Comparison of ENCODE assay signal across 9 cellular contexts in genomic region chr7:77455334-77455733, GRCh38. TPM values are rescaled to one million over a fixed set of nuclear protein-coding genes. Genes with fewer than 3 reads are reported as not detected.
A peak's percentile ranks its signal among the peaks of the same experiment; 100 is the strongest.
DNase-seq lines count a peak whose midpoint lies in the region; ATAC-seq, FAIRE-seq and TF ChIP-seq lines count a peak whose summit lies in the region.
"Had no signal": no experiment of that assay in that cellular context is flagged by ENCODE, and none has a peak within 500 bp of the region (broad histone marks: within the 10 kb centered on the region; RNA-seq: fewer than 3 reads in every experiment).

No MANE protein-coding gene starts in this region.

- H4K5ac ChIP-seq in mesendoderm (ENCODE audit: low read length): no peak overlapping the region

- ATAC-seq in PC-3: peak; percentile 86
- peak; percentile 63 for ATAC-seq in mucosa of descending colon
- ATAC-seq in activated T-helper 17 cell treated with anti-CD3 and anti-CD28 coated beads, Interleukin-2, amount 50 U/mL, for 72 hours (replicated peaks): no peak

- CTCF ChIA-PET in PC-3 (lab: Charles Lee) (interaction anchor here (0.6 to 1.0 kb wide), 2 partner anchors 16 to 85 kb away, joined by 3 read pairs; no protein-coding TSS in a partner anchor), endothelial cell of umbilical vein (lab: Charles Lee) (interaction anchor here (0.6 to 0.9 kb wide), 3 partner anchors 27 to 30 kb away, joined by 3 read pairs; no protein-coding TSS in a partner anchor)

- H2BK5ac ChIP-seq in mesendoderm (ENCODE audit: low read length): no peak overlapping the region

- no peaks in the 10 kb centered on the region for H3K9me2 ChIP-seq in PC-3 (replicated peaks; ENCODE audit: low read length)

- no peaks in the 10 kb centered on the region for H3K36me3 Mint-ChIP-seq in activated T-helper 17 cell treated with anti-CD3 and anti-CD28 coated beads, Interleukin-2, amount 50 U/mL, for 72 hours (ENCODE audit: low read depth)

- H3K4me3 ChIP-seq in AG10803 (ENCODE audit: low read length): no peak overlapping the region
- peak overlapping the region; percentile 47 for H3K4me3 ChIP-seq in PC-3 (ENCODE audit: low read length)
- no peak overlapping the region for H3K4me3 ChIP-seq in endothelial cell of umbilical vein (replicated peaks in 1 of 3; ENCODE audit: insufficient read depth in 1 of 3, low read depth in 1 of 3, low read length in 3 of 3)
- H3K4me3 ChIP-seq in mucosa of descending colon: no peak overlapping the region
- H3K4me3 ChIP-seq in mesendoderm (ENCODE audit: low read length): no peak overlapping the region
- H3K4me3 ChIP-seq: pancreas had no signal

- H2BK15ac ChIP-seq in mesendoderm (replicated peaks; ENCODE audit: low read depth): no peak overlapping the region

- no peaks in the 10 kb centered on the region for H3K27me3 Mint-ChIP-seq in activated T-helper 17 cell treated with anti-CD3 and anti-CD28 coated beads, Interleukin-2, amount 50 U/mL, for 72 hours

- H3F3A ChIP-seq in PC-3 (ENCODE audit: low read length, unreplicated experiment): peaks cover 10% of the 10 kb centered on the region

- WGBS in mesendoderm (ENCODE audit: extremely low coverage, insufficient coverage, low lambda C conversion rate): no CpG with 5 or more reads among the region's 3 CpGs

- no TSS peak for BruUV-seq in PC-3 (replicated peaks; lab: Mats Ljungman, UMichigan)
- BruUV-seq in endothelial cell of umbilical vein (replicated peaks; lab: Mats Ljungman, UMichigan): no TSS peak

- no peaks in the 10 kb centered on the region for H3K36me3 ChIP-seq in PC-3 (ENCODE audit: low read depth, low read length)
- no peaks in the 10 kb centered on the region for H3K36me3 ChIP-seq in endothelial cell of umbilical vein (ENCODE audit: control insufficient read depth in 2 of 2, extremely low read depth in 1 of 2, insufficient read depth in 2 of 2, low read length in 2 of 2)
- H3K36me3 ChIP-seq in mucosa of descending colon (ENCODE audit: low read depth): no peaks in the 10 kb centered on the region
- no peaks in the 10 kb centered on the region for H3K36me3 ChIP-seq in mesendoderm (ENCODE audit: control insufficient read depth, insufficient read depth, low read length)
- H3K36me3 ChIP-seq: pancreas had no signal

- H4K8ac ChIP-seq in mesendoderm (ENCODE audit: low read depth, low read length): no peak overlapping the region

- POLR2A ChIA-PET in PC-3 (lab: Charles Lee; ENCODE audit: unreplicated experiment) (interaction anchor here (0.5 to 1.3 kb wide), 7 partner anchors 9 to 82 kb away, joined by 3 to 9 read pairs (median 4); partner anchors contain the start of gene PTPN12), endothelial cell of umbilical vein (lab: Charles Lee) (no interaction called here)

- H3K23ac ChIP-seq in mesendoderm (ENCODE audit: low read length): no peak overlapping the region

- peaks cover 4% of the 10 kb centered on the region for H3K4me1 Mint-ChIP-seq in activated T-helper 17 cell treated with anti-CD3 and anti-CD28 coated beads, Interleukin-2, amount 50 U/mL, for 72 hours

- dilution Hi-C loops in endothelial cell of umbilical vein (cut with MboI; ENCODE audit: extremely low pct_ligation_motif_present, low sequenced_read_pairs): no loop called here

- peak; percentile 92 for DNase-seq in AG10803 (ENCODE audit: low read depth)
- peak; percentile 92 for DNase-seq in PC-3
- DNase-seq in endothelial cell of umbilical vein (ENCODE audit: low read depth, low spot score): peak; percentile 60
- peak in 1 of 3 donors; percentile 59 for DNase-seq in mucosa of descending colon
- no peak for DNase-seq in NCI-H1436 treated with DMSO at 0.1 percent for 48 hours (lab: John Stamatoyannopoulos, UW)
- DNase-seq in stimulated activated naive CD4-positive, alpha-beta T cell (lab: John Stamatoyannopoulos, UW): no peak
- no peak for DNase-seq in mesendoderm
- DNase-seq: pancreas had no signal

- H3K27me3 ChIP-seq in PC-3 (ENCODE audit: low read length) (no peaks in the 10 kb centered on the region), endothelial cell of umbilical vein (ENCODE audit: control insufficient read depth in 2 of 2, insufficient read depth in 2 of 2, low read length in 2 of 2) (no peaks in the 10 kb centered on the region), mesendoderm (ENCODE audit: insufficient read depth, low read length, poor library complexity) (no peaks in the 10 kb centered on the region)
- H3K27me3 ChIP-seq: pancreas had no signal

- no peak overlapping the region for H3K4me3 Mint-ChIP-seq in activated T-helper 17 cell treated with anti-CD3 and anti-CD28 coated beads, Interleukin-2, amount 50 U/mL, for 72 hours

- H2AK5ac ChIP-seq in mesendoderm (ENCODE audit: low read length): no peak overlapping the region

- H3K4ac ChIP-seq in mesendoderm (ENCODE audit: low read depth, low read length): no peak overlapping the region

- intact Hi-C loops in PC-3 (cut with micrococcal nuclease) (loop anchor here (1.0 to 5.0 kb wide), 6 partner anchors 13 to 83 kb away; no protein-coding TSS in a partner anchor), endothelial cell of umbilical vein (cut with micrococcal nuclease) (loop anchor here (1.0 kb wide), 1 partner anchor 81 kb away; no protein-coding TSS in a partner anchor), mucosa of descending colon (cut with DNase I, micrococcal nuclease) (no loop called here)

- H3K9ac ChIP-seq in PC-3 (ENCODE audit: low read length): peak overlapping the region; percentile 47
- no peak overlapping the region for H3K9ac ChIP-seq in endothelial cell of umbilical vein (replicated peaks; ENCODE audit: extremely low read depth, insufficient read depth, low read length)
- no peak overlapping the region for H3K9ac ChIP-seq in mesendoderm (ENCODE audit: low read length)

- no peak for TF ChIP-seq CTCF in AG10803 (conservative IDR thresholded peaks at IDR 0.05; ENCODE audit: low read length)
- no peak for TF ChIP-seq CTCF in PC-3 (conservative IDR thresholded peaks at IDR 0.05; ENCODE audit: low read depth, low read length)
- TF ChIP-seq CTCF in endothelial cell of umbilical vein (IDR thresholded peaks at IDR 0.05; ENCODE audit: extremely low read depth in 1 of 2, insufficient read depth in 1 of 2, low read depth in 1 of 2, low read length in 2 of 2): no peak
- no peak for TF ChIP-seq CTCF in mucosa of descending colon (IDR thresholded peaks at IDR 0.05)

- peak; percentile 85 for FAIRE-seq in endothelial cell of umbilical vein (lab: Jason Lieb, UNC)
- FAIRE-seq: pancreas had no signal

- no peak overlapping the region for H3K27ac Mint-ChIP-seq in activated T-helper 17 cell treated with anti-CD3 and anti-CD28 coated beads, Interleukin-2, amount 50 U/mL, for 72 hours

- H2AFZ ChIP-seq in PC-3 (ENCODE audit: low read length) (no peak overlapping the region), endothelial cell of umbilical vein (ENCODE audit: low read depth, low read length) (no peak overlapping the region)

- no peak overlapping the region for H2BK120ac ChIP-seq in mesendoderm (ENCODE audit: low read depth, low read length)

- no peaks in the 10 kb centered on the region for H4K20me1 ChIP-seq in PC-3 (ENCODE audit: low read length)
- no peaks in the 10 kb centered on the region for H4K20me1 ChIP-seq in endothelial cell of umbilical vein (replicated peaks; ENCODE audit: control insufficient read depth, extremely low read depth, insufficient read depth, low read length)

- H3K27ac ChIP-seq in PC-3 (ENCODE audit: low read length): peak overlapping the region; percentile 89
- no peak overlapping the region for H3K27ac ChIP-seq in endothelial cell of umbilical vein (ENCODE audit: insufficient read depth, low read depth, low read length)
- no peak overlapping the region for H3K27ac ChIP-seq in mesendoderm (ENCODE audit: low read depth, low read length)
- H3K27ac ChIP-seq: pancreas had no signal

- no peaks in the 10 kb centered on the region for H3K9me1 ChIP-seq in endothelial cell of umbilical vein (replicated peaks; ENCODE audit: control insufficient read depth, extremely low read depth, insufficient read depth, low read length)

- no peak for TF ChIP-seq POLR2A in endothelial cell of umbilical vein (IDR thresholded peaks at IDR 0.05; ENCODE audit: low read depth, low read length)

- H3K9me3 ChIP-seq in PC-3 (ENCODE audit: low read length): no peaks in the 10 kb centered on the region
- no peaks in the 10 kb centered on the region for H3K9me3 ChIP-seq in endothelial cell of umbilical vein (replicated peaks; ENCODE audit: control insufficient read depth, insufficient read depth, low read length)
- H3K9me3 ChIP-seq in mucosa of descending colon: no peaks in the 10 kb centered on the region
- H3K9me3 ChIP-seq: pancreas had no signal

- no peaks in the 10 kb centered on the region for H3K79me2 ChIP-seq in PC-3 (ENCODE audit: low read length)
- H3K79me2 ChIP-seq in endothelial cell of umbilical vein (ENCODE audit: control insufficient read depth, insufficient read depth, low read length): no peaks in the 10 kb centered on the region
- H3K79me2 ChIP-seq in mesendoderm (ENCODE audit: control insufficient read depth, insufficient read depth, low read length): no peaks in the 10 kb centered on the region

- H3K4me2 ChIP-seq in PC-3 (ENCODE audit: low read length) (peak overlapping the region; percentile 75), endothelial cell of umbilical vein (ENCODE audit: insufficient read depth, low read length) (no peak overlapping the region), mesendoderm (ENCODE audit: low read length) (no peak overlapping the region)

- H3K9me3 Mint-ChIP-seq in activated T-helper 17 cell treated with anti-CD3 and anti-CD28 coated beads, Interleukin-2, amount 50 U/mL, for 72 hours: peaks cover 3% of the 10 kb centered on the region

- no peak overlapping the region for H3K56ac ChIP-seq in mesendoderm (ENCODE audit: low read length)

- no peak overlapping the region for H3K18ac ChIP-seq in mesendoderm (ENCODE audit: low read length)

- H3K79me1 ChIP-seq in mesendoderm (ENCODE audit: low read length): no peaks in the 10 kb centered on the region

- H3K4me1 ChIP-seq in PC-3 (ENCODE audit: insufficient read depth, low read length): peaks cover 68% of the 10 kb centered on the region
- H3K4me1 ChIP-seq in endothelial cell of umbilical vein (ENCODE audit: control insufficient read depth, extremely low read depth, insufficient read depth, low read length): peaks cover 28% of the 10 kb centered on the region
- H3K4me1 ChIP-seq in mucosa of descending colon (ENCODE audit: low read depth): no peaks in the 10 kb centered on the region
- no peaks in the 10 kb centered on the region for H3K4me1 ChIP-seq in mesendoderm (ENCODE audit: control insufficient read depth, low read depth, low read length)
- H3K4me1 ChIP-seq: pancreas had no signal

RNA-seq across cellular contexts. Expression of gene GSAP, which starts 39.2 kb away (rescaled TPM):
- total RNA-seq in PC-3 (2014; rRNA removed): 2.5 and 6.5 TPM in 2 replicates
- 2.4 and 5.8 TPM in 2 replicates for total RNA-seq in endothelial cell of umbilical vein
- 2.0 and 2.3 TPM in 2 replicates for polyA plus RNA-seq in endothelial cell of umbilical vein
- polyA plus RNA-seq in endothelial cell of umbilical vein (2011; cell fraction: cytosol; rRNA removed): 1.3 and 1.6 TPM in 2 replicates
- polyA plus RNA-seq in endothelial cell of umbilical vein (2011; cell fraction: nucleus; rRNA removed): 13.0 and 15.6 TPM in 2 replicates
- 1.6 and 2.5 TPM in 2 replicates for polyA plus RNA-seq in endothelial cell of umbilical vein (2012)
- 8.7 and 10.4 TPM in 2 replicates for polyA minus RNA-seq in endothelial cell of umbilical vein
- not detected for polyA minus RNA-seq in endothelial cell of umbilical vein (2011; cell fraction: cytosol; rRNA and poly(A)+ RNA removed)
- 7.7 and 10.3 TPM in 2 replicates for polyA minus RNA-seq in endothelial cell of umbilical vein (2011; cell fraction: nucleus; rRNA and poly(A)+ RNA removed)
- 10 to 100 TPM in 2 of 3 donors, 1 to 10 TPM in 1; 8.0 to 16.7 (median 14.2) TPM for total RNA-seq in mucosa of descending colon
- 1 to 10 TPM; 1.1 to 2.9 TPM for total RNA-seq in activated T-helper 17 cell treated with anti-CD3 and anti-CD28 coated beads, Interleukin-2, amount 50 U/mL, for 72 hours
- 0.14 TPM for polyA plus RNA-seq in mesendoderm (2013, experiment 1 of 2)
- polyA plus RNA-seq in mesendoderm (2013, experiment 2 of 2): 0.14 TPM

Comparison
In these comparisons a context has a peak if more than half of its experiments do, and no peak if none do; other contexts are left out.
1. DNase-seq: peak in AG10803 (single experiment), PC-3 (single experiment) and endothelial cell of umbilical vein (single experiment); none in NCI-H1436 treated with DMSO at 0.1 percent for 48 hours (single experiment), stimulated activated naive CD4-positive, alpha-beta T cell (0 of 6) and mesendoderm (single experiment).
2. intact Hi-C loops: an anchor here in PC-3 (1.0 to 5.0 kb wide) and endothelial cell of umbilical vein (1.0 kb wide); none called in mucosa of descending colon.